ENCODE assay signal across 14 cellular contexts in genomic region chr1:59595774-59596173, GRCh38.
DNase-seq lines count a peak whose midpoint lies in the region; ATAC-seq and TF ChIP-seq lines count a peak whose summit lies in the region.
"Had no signal": no experiment of that assay in that cellular context is flagged by ENCODE, and none has a peak within 500 bp of the region (broad histone marks: within the 10 kb centered on the region; RNA-seq: fewer than 3 reads in every experiment).

No MANE protein-coding gene starts in this region.

- POLR2A ChIA-PET in activated CD4-positive, alpha-beta T cell treated with anti-CD3 and anti-CD28 coated beads for 36 hours (lab: Charles Lee), result no interaction called here

- no peaks in the 10 kb centered on the region for H3K36me3 Mint-ChIP-seq in activated CD4-positive, alpha-beta T cell treated with anti-CD3 and anti-CD28 coated beads for 36 hours (ENCODE audit: low read depth)
- H3K36me3 Mint-ChIP-seq: activated naive CD8-positive, alpha-beta T cell treated with anti-CD3 and anti-CD28 coated beads for 36 hours had no signal

- peaks cover 0 to 19% of the 10 kb centered on the region in 2 donors for H3K4me1 ChIP-seq in muscle layer of duodenum (ENCODE audit: control insufficient read depth in 1 of 2, insufficient read depth in 2 of 2, low read length in 2 of 2)

- peaks cover 2% of the 10 kb centered on the region for H3K9me3 Mint-ChIP-seq in activated CD4-positive, alpha-beta T cell treated with anti-CD3 and anti-CD28 coated beads for 36 hours (ENCODE audit: low read depth)
- H3K9me3 Mint-ChIP-seq: activated CD4-positive, alpha-beta T cell treated with anti-CD3 and anti-CD28 coated beads, Interleukin-2, amount 10 ng/mL, durations not matched to agents 24 days and 14 days had no signal

- no peaks in the 10 kb centered on the region for H3K27me3 ChIP-seq in muscle layer of duodenum (ENCODE audit: low read depth, low read length)

- peaks cover 3% of the 10 kb centered on the region for H3K4me1 Mint-ChIP-seq in activated CD4-positive, alpha-beta T cell treated with anti-CD3 and anti-CD28 coated beads for 36 hours
- H3K4me1 Mint-ChIP-seq: activated CD4-positive, alpha-beta T cell treated with anti-CD3 and anti-CD28 coated beads, Interleukin-2, amount 10 ng/mL, durations not matched to agents 24 days and 14 days; activated naive CD8-positive, alpha-beta T cell treated with anti-CD3 and anti-CD28 coated beads for 36 hours; CD8-positive, alpha-beta memory T cell; stimulated activated naive CD8-positive, alpha-beta T cell treated with anti-CD3 and anti-CD28 coated beads, Interleukin-15, amount 100 ng/mL, for 72 hours had no signal

- H3K4me3 ChIP-seq in AG10803 (ENCODE audit: low read length), result no peak overlapping the region
- H3K4me3 ChIP-seq in cardiac fibroblast (replicated peaks in 1 of 2; ENCODE audit: low read depth in 2 of 2, low read length in 2 of 2), result no peak overlapping the region
- H3K4me3 ChIP-seq in muscle layer of duodenum (ENCODE audit: low read depth in 1 of 2, low read length in 2 of 2), result no peak overlapping the region

- CTCF ChIA-PET in activated CD4-positive, alpha-beta T cell treated with anti-CD3 and anti-CD28 coated beads for 36 hours (lab: Charles Lee), result no interaction called here

- no peaks in the 10 kb centered on the region for H3K9me3 ChIP-seq in muscle layer of duodenum (ENCODE audit: control insufficient read depth in 1 of 2, low read length in 2 of 2)

- no peak overlapping the region for H3K27ac Mint-ChIP-seq in activated CD4-positive, alpha-beta T cell treated with anti-CD3 and anti-CD28 coated beads for 36 hours
- H3K27ac Mint-ChIP-seq: activated CD4-positive, alpha-beta T cell treated with anti-CD3 and anti-CD28 coated beads, Interleukin-2, amount 10 ng/mL, durations not matched to agents 24 days and 14 days; activated naive CD8-positive, alpha-beta T cell treated with anti-CD3 and anti-CD28 coated beads for 36 hours; CD8-positive, alpha-beta memory T cell had no signal

- H3K27ac ChIP-seq in muscle layer of duodenum (ENCODE audit: low read length), result peak overlapping the region; percentile 67

- intact Hi-C loops in activated CD4-positive, alpha-beta T cell treated with anti-CD3 and anti-CD28 coated beads for 36 hours (cut with DNase I, micrococcal nuclease), result no loop called here

- TF ChIP-seq CTCF in AG10803 (conservative IDR thresholded peaks at IDR 0.05; ENCODE audit: low read length) (peak; percentile 36), cardiac fibroblast (IDR thresholded peaks at IDR 0.05; ENCODE audit: low read depth, low read length) (no peak)

- no peaks in the 10 kb centered on the region for H3K27me3 Mint-ChIP-seq in activated CD4-positive, alpha-beta T cell treated with anti-CD3 and anti-CD28 coated beads for 36 hours
- H3K27me3 Mint-ChIP-seq: activated CD4-positive, alpha-beta T cell treated with anti-CD3 and anti-CD28 coated beads, Interleukin-2, amount 10 ng/mL, durations not matched to agents 24 days and 14 days; activated naive CD8-positive, alpha-beta T cell treated with anti-CD3 and anti-CD28 coated beads for 36 hours; stimulated activated naive CD8-positive, alpha-beta T cell treated with anti-CD3 and anti-CD28 coated beads, Interleukin-15, amount 100 ng/mL, for 72 hours had no signal

- H3K36me3 ChIP-seq in muscle layer of duodenum (ENCODE audit: control insufficient read depth in 1 of 2, insufficient read depth in 2 of 2, low read length in 2 of 2), result no peaks in the 10 kb centered on the region

- no peak for ATAC-seq in HG03039 (IDR thresholded peaks at IDR 0.05; ENCODE audit: unreplicated experiment)
- no peak for ATAC-seq in activated CD4-positive, alpha-beta T cell treated with anti-CD3 and anti-CD28 coated beads for 36 hours
- ATAC-seq: stimulated activated naive CD8-positive, alpha-beta T cell treated with anti-CD3 and anti-CD28 coated beads, Interleukin-15, amount 100 ng/mL, for 72 hours had no signal

- DNase-seq in AG10803 (ENCODE audit: low read depth), result peak; percentile 83
- peak; percentile 70 for DNase-seq in NCI-H146 (lab: John Stamatoyannopoulos, UW)
- peak; percentile 21 to 23 for DNase-seq in cardiac fibroblast (ENCODE audit: low read depth in 2 of 2)
- no peak for DNase-seq in activated T-cell treated with anti-CD3 and anti-CD28 coated beads for 4 hours
- DNase-seq in COLO668 (lab: John Stamatoyannopoulos, UW; ENCODE audit: unreplicated experiment), result no peak
- DNase-seq in activated CD4-positive, alpha-beta T cell treated with anti-CD3 and anti-CD28 coated beads for 36 hours, result no peak
- DNase-seq: activated CD4-positive, alpha-beta T cell treated with anti-CD3 and anti-CD28 coated beads, Interleukin-2, amount 10 ng/mL, durations not matched to agents 24 days and 14 days; activated naive CD8-positive, alpha-beta T cell treated with anti-CD3 and anti-CD28 coated beads for 36 hours; CD8-positive, alpha-beta memory T cell; NCI-H1092; stimulated activated CD4-positive, alpha-beta T cell treated with anti-CD3 and anti-CD28 coated beads, Interleukin-15, amount 100 ng/mL, for 24 hours; stimulated activated naive CD8-positive, alpha-beta T cell treated with anti-CD3 and anti-CD28 coated beads, Interleukin-15, amount 100 ng/mL, for 72 hours had no signal

- H3K4me3 Mint-ChIP-seq in activated CD4-positive, alpha-beta T cell treated with anti-CD3 and anti-CD28 coated beads for 36 hours, result no peak overlapping the region
- H3K4me3 Mint-ChIP-seq: activated CD4-positive, alpha-beta T cell treated with anti-CD3 and anti-CD28 coated beads, Interleukin-2, amount 10 ng/mL, durations not matched to agents 24 days and 14 days; activated naive CD8-positive, alpha-beta T cell treated with anti-CD3 and anti-CD28 coated beads for 36 hours; CD8-positive, alpha-beta memory T cell; stimulated activated naive CD8-positive, alpha-beta T cell treated with anti-CD3 and anti-CD28 coated beads, Interleukin-15, amount 100 ng/mL, for 72 hours had no signal

Comparison
In these comparisons a context has a peak if more than half of its experiments do, and no peak if none do; other contexts are left out.
1. DNase-seq: peak in AG10803 (single experiment), NCI-H146 (single experiment) and cardiac fibroblast (2 of 2); none in activated T-cell treated with anti-CD3 and anti-CD28 coated beads for 4 hours (single experiment), COLO668 (single experiment) and activated CD4-positive, alpha-beta T cell treated with anti-CD3 and anti-CD28 coated beads for 36 hours (single experiment).